ENCODE assay signal across 9 cellular contexts in the genomic region with DNA sequence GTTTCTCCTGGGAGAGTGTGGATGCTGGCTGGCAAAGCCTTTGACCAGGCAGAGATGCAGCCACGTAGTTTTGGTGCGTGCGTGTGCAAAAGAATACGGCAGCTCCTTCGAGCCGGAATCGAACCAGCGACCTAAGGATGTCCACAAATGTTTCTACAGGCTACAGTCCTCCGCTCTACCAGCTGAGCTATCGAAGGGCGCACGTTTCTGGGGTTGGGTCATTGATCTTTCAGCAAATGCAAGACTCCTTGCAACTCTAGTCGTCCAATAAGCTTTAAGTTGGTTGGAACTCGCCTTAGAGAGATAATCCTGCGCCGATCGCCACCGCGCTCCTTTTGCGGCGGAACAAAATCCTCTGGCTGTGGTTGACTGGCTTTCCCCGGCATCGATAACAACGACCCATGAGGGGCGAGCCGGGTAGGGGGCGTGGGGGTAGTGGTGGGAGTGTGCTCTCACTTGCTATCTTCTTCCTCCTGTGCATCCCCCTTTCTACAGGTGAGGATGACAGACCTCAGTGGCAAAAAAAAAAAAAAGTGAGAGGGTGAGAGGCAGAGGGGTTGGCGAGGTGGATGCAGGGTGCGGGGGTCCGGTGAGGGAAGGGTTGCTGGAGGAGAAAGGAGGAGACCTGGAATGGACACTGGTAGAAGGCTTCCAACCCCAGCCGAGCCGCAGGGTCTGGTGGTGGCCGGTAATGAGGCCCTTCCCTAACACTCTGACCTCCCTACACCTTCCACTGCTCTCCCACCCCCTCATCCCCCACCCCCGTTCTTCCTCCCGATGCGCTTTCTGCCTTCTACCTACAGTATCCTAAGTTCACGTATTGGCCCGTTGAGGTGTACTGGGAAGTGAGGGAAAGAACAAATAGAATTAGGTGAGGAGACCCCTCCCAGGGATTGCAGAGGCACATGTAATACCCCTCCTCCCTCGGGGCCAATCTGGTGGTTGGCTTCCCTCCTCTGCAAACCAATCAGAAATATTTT. TPM values are rescaled to one million over a fixed set of nuclear protein-coding genes. Genes with fewer than 3 reads are reported as not detected.
DNase-seq lines count a peak whose midpoint lies in the region; ATAC-seq, FAIRE-seq and TF ChIP-seq lines count a peak whose summit lies in the region.
"Had no signal": no experiment of that assay in that cellular context is flagged by ENCODE, and none has a peak within 500 bp of the region (broad histone marks: within the 10 kb centered on the region; RNA-seq: fewer than 3 reads in every experiment).

No MANE protein-coding gene starts in this region.

- no peak; a peak in 1 of 4 replicates for TF ChIP-seq RAD21 in H1 (IDR thresholded peaks at IDR 0.05 in 1 of 2, conservative IDR thresholded peaks at IDR 0.05 in 1 of 2; ENCODE audit: low read depth in 2 of 2, low read length in 2 of 2)

- no peaks in the 10 kb centered on the region for H3K36me3 Mint-ChIP-seq in T-helper 17 cell (ENCODE audit: low read depth)

- no peak overlapping the region for H2BK15ac ChIP-seq in H1 (ENCODE audit: low read length)

- H3K9ac ChIP-seq in H1 (replicated peaks in 1 of 4; ENCODE audit: extremely low read depth in 1 of 4, low read depth in 3 of 4, low read length in 3 of 4): peak overlapping the region in 1 of 4 experiments; percentile 10; a peak in 1 of 7 replicates
- H3K9ac ChIP-seq: BLaER1 treated with 17β-estradiol and CSF1 and Interleukin-3, amounts not matched to agents 10 nM and 100 nM had no signal

- H3K23ac ChIP-seq in H1 (ENCODE audit: insufficient read length): no peak overlapping the region

- H2BK5ac ChIP-seq in H1 (ENCODE audit: low read depth, low read length): no peak overlapping the region

- FAIRE-seq in H1 (lab: Jason Lieb, UNC): peak; percentile 74

- no peak overlapping the region for H3K27ac ChIP-seq in H1 (ENCODE audit: low read depth, low read length)
- H3K27ac ChIP-seq in SJCRH30: no peak overlapping the region
- H3K27ac ChIP-seq: BLaER1 treated with 17β-estradiol and CSF1 and Interleukin-3, amounts not matched to agents 10 nM and 100 nM had no signal

- no peak for TF ChIP-seq EP300 in H1 (IDR thresholded peaks at IDR 0.05; ENCODE audit: borderline replicate concordance in 1 of 2, low read depth in 2 of 2, low read length in 2 of 2)

- H3K4me1 ChIP-seq in H1 (replicated peaks in 1 of 4; ENCODE audit: control insufficient read depth in 3 of 4, insufficient read depth in 4 of 4, low read length in 3 of 4) (peaks cover 0 to 5% (median 1%) of the 10 kb centered on the region in 4 experiments; a peak in 2 of 7 replicates), SJCRH30 (no peaks in the 10 kb centered on the region)

- no peak overlapping the region for H2BK12ac ChIP-seq in H1 (ENCODE audit: low read depth, low read length)

- no peak overlapping the region for H2BK120ac ChIP-seq in H1 (replicated peaks; ENCODE audit: low read depth, low read length)

- no peaks in the 10 kb centered on the region for H4K20me1 ChIP-seq in H1 (replicated peaks in 1 of 2; ENCODE audit: control insufficient read depth in 1 of 2, insufficient read depth in 2 of 2, low read length in 2 of 2)
- H4K20me1 ChIP-seq: BLaER1 treated with 17β-estradiol and CSF1 and Interleukin-3, amounts not matched to agents 10 nM and 100 nM had no signal

- H3K9me3 ChIP-seq in T-helper 17 cell (ENCODE audit: control insufficient read depth, low read length, poor library complexity, severe bottlenecking): no peaks in the 10 kb centered on the region
- no peaks in the 10 kb centered on the region for H3K9me3 ChIP-seq in H1 (ENCODE audit: insufficient read depth in 2 of 2, low read depth in 1 of 2, low read length in 1 of 2)
- no peaks in the 10 kb centered on the region for H3K9me3 ChIP-seq in SJCRH30 (replicated peaks)
- H3K9me3 ChIP-seq: BLaER1 treated with 17β-estradiol and CSF1 and Interleukin-3, amounts not matched to agents 10 nM and 100 nM had no signal

- peak overlapping the region; percentile 61 for H3K4me3 Mint-ChIP-seq in T-helper 17 cell

- H3K4ac ChIP-seq in H1 (replicated peaks; ENCODE audit: insufficient read length, low read depth, low read length): no peak overlapping the region

- POLR2A ChIA-PET in H1 (lab: Charles Lee; ENCODE audit: partially characterized antibody): interaction anchor here (0.7 to 0.8 kb wide), 2 partner anchors 28 to 297 kb away, joined by 3 to 6 read pairs; no protein-coding TSS in a partner anchor

- H3K79me2 ChIP-seq in H1 (ENCODE audit: control insufficient read depth in 1 of 2, insufficient read depth in 2 of 2, low read length in 2 of 2): no peaks in the 10 kb centered on the region

- peaks cover 4% of the 10 kb centered on the region for H3K23me2 ChIP-seq in H1 (ENCODE audit: low read depth, low read length)

- H3K4me2 ChIP-seq in H1 (ENCODE audit: insufficient read depth in 1 of 2, low read depth in 2 of 2, low read length in 2 of 2): peak overlapping the region; percentile 46 to 68
- H3K4me2 ChIP-seq: BLaER1 treated with 17β-estradiol and CSF1 and Interleukin-3, amounts not matched to agents 10 nM and 100 nM had no signal

- H4K8ac ChIP-seq in H1 (ENCODE audit: extremely low read depth, insufficient read depth, low read length): no peak overlapping the region

- peak overlapping the region; percentile 77; the same call in 1 of the 2 replicates for H2AFZ ChIP-seq in H1 (ENCODE audit: low read length)

- no peak overlapping the region for H4K91ac ChIP-seq in H1 (replicated peaks; ENCODE audit: insufficient read length, low read length)

- CTCF ChIA-PET in H1 (lab: Charles Lee; ENCODE audit: partially characterized antibody): interaction anchor here (0.6 to 1.7 kb wide), 7 partner anchors 21 to 318 kb away, joined by 3 to 6 read pairs (median 4); no protein-coding TSS in a partner anchor

- H4K5ac ChIP-seq in H1 (ENCODE audit: insufficient read length, low read depth, low read length): no peak overlapping the region

- no peak overlapping the region for H2AK5ac ChIP-seq in H1 (ENCODE audit: low read depth, low read length)

- H3K14ac ChIP-seq in H1 (ENCODE audit: insufficient read length): no peak overlapping the region

- H3K56ac ChIP-seq in H1 (replicated peaks; ENCODE audit: insufficient read length, low read depth, low read length): no peak overlapping the region

- H3K36me3 ChIP-seq in H1 (ENCODE audit: control insufficient read depth in 2 of 4, insufficient read depth in 4 of 4, low read length in 3 of 4): no peaks in the 10 kb centered on the region
- no peaks in the 10 kb centered on the region for H3K36me3 ChIP-seq in SJCRH30
- H3K36me3 ChIP-seq: BLaER1 treated with 17β-estradiol and CSF1 and Interleukin-3, amounts not matched to agents 10 nM and 100 nM had no signal

- H3K18ac ChIP-seq in H1 (ENCODE audit: extremely low read depth, low read length): no peak overlapping the region

- no peak for TF ChIP-seq POLR2A in H1 (IDR thresholded peaks at IDR 0.05; ENCODE audit: control extremely low read depth in 1 of 2, low read depth in 2 of 2, low read length in 2 of 2)

- peaks cover 3 to 18% (median 12%) of the 10 kb centered on the region in 4 experiments; a peak in 6 of 7 replicates for H3K27me3 ChIP-seq in H1 (replicated peaks in 1 of 4; ENCODE audit: control insufficient read depth in 3 of 4, extremely low read depth in 1 of 4, insufficient read depth in 3 of 4, low read length in 3 of 4)
- H3K27me3 ChIP-seq in SJCRH30: 0 out of 2 replicates have a peak, but pooled peaks cover 3% of the 10 kb centered on the region

- H3K4me1 Mint-ChIP-seq in T-helper 17 cell: peaks cover 25% of the 10 kb centered on the region

- H3K4me3 ChIP-seq in H1 (ENCODE audit: extremely low read depth in 1 of 4, insufficient read depth in 2 of 4, low read depth in 3 of 4, low read length in 4 of 4): peak overlapping the region; percentile 55 to 87 (median 68)
- H3K4me3 ChIP-seq in SJCRH30: no peak overlapping the region
- H3K4me3 ChIP-seq: BLaER1 treated with 17β-estradiol and CSF1 and Interleukin-3, amounts not matched to agents 10 nM and 100 nM had no signal

- H3K27me3 Mint-ChIP-seq in T-helper 17 cell: peaks cover 70% of the 10 kb centered on the region

- peak; percentile 56 for ATAC-seq in T-helper 17 cell
- ATAC-seq in GM21786 (IDR thresholded peaks at IDR 0.05; ENCODE audit: unreplicated experiment): no peak

- DNase-seq in activated CD4-positive, alpha-beta T cell treated with anti-CD3 and anti-CD28 coated beads for 48 hours: peak; percentile 86
- no peak for DNase-seq in activated CD4-positive, alpha-beta T cell treated with anti-CD3 and anti-CD28 coated beads for 1 hour
- DNase-seq in T-helper 17 cell: no peak
- DNase-seq in H1 (ENCODE audit: low read depth in 1 of 2, low spot score in 2 of 2): peak; percentile 94 to 98
- peak; percentile 38 for DNase-seq in renal cortical epithelial cell (ENCODE audit: low read depth)
- no peak for DNase-seq in COR-L47 (lab: John Stamatoyannopoulos, UW)
- no peak for DNase-seq in SJCRH30

- no peaks in the 10 kb centered on the region for H3K79me1 ChIP-seq in H1 (ENCODE audit: low read depth, low read length)

- no peak for TF ChIP-seq CTCF in H1 (IDR thresholded peaks at IDR 0.05; ENCODE audit: control extremely low read depth in 1 of 3, insufficient read depth in 1 of 3, low read depth in 1 of 3, low read length in 3 of 3)

- H3K27ac Mint-ChIP-seq in T-helper 17 cell: no peak overlapping the region

- WGBS in H1 (ENCODE audit: extremely low coverage in 1 of 2, insufficient coverage in 1 of 2, insufficient read length in 1 of 2, insufficient replicate concordance in 2 of 2, low coverage in 1 of 2, low lambda C conversion rate in 2 of 2, missing lambda C conversion rate in 1 of 2), 2 experiments: 3% methylated on average over 33 of the region's 39 CpGs; no CpG with 5 or more reads in 1 of the 2 experiments

- no peak overlapping the region for H2BK20ac ChIP-seq in H1 (ENCODE audit: low read length)

RNA-seq across cellular contexts. Expression of gene OR6S1, which starts 11.8 kb away (rescaled TPM):
- not detected for total RNA-seq in T-helper 17 cell
- total RNA-seq in H1 (2021; fragmentation: NEBNext Ultra II Directional; extraction: Animal tissue kit (Norgen Biotek cat#: 25700)): not detected in 2 replicates
- not detected in 2 replicates for polyA plus RNA-seq in H1 (2011; rRNA removed)
- not detected for polyA plus RNA-seq in H1 (2011; cell fraction: cytosol; rRNA removed)
- polyA plus RNA-seq in H1 (2011; cell fraction: nucleus; rRNA removed): not detected
- polyA plus RNA-seq in H1 (2012, experiment 1 of 2): not detected in 4 replicates
- not detected for polyA plus RNA-seq in H1 (2012, experiment 2 of 2)
- not detected for polyA plus RNA-seq in H1 (2013, experiment 1 of 2)
- polyA plus RNA-seq in H1 (2013, experiment 2 of 2): not detected
- 0.17 TPM in 1 of 2 replicates, not detected in the other for polyA minus RNA-seq in H1 (2011; rRNA and poly(A)+ RNA removed)
- not detected for polyA minus RNA-seq in H1 (2011; cell fraction: cytosol; rRNA and poly(A)+ RNA removed)
- not detected for polyA minus RNA-seq in H1 (2011; cell fraction: nucleus; rRNA and poly(A)+ RNA removed)
- not detected in 2 replicates for total RNA-seq in renal cortical epithelial cell
- not detected in 2 replicates for total RNA-seq in SJCRH30 (2014; rRNA removed; shearing (Covaris generic))

RNA-seq across cellular contexts. Expression of gene RNASE4, which starts 31.1 kb away (rescaled TPM):
- total RNA-seq in T-helper 17 cell: under 1 TPM in 1 of 2 donors, not detected in 1; 0.63 TPM
- total RNA-seq in H1 (2021; fragmentation: NEBNext Ultra II Directional; extraction: Animal tissue kit (Norgen Biotek cat#: 25700)): 0.38 and 0.61 TPM in 2 replicates
- polyA plus RNA-seq in H1 (2011; rRNA removed): 3.5 and 3.7 TPM in 2 replicates
- 3.5 TPM for polyA plus RNA-seq in H1 (2011; cell fraction: cytosol; rRNA removed)
- 3.5 TPM for polyA plus RNA-seq in H1 (2011; cell fraction: nucleus; rRNA removed)
- 2.1 to 3.1 TPM (median 2.3 TPM) in 4 replicates for polyA plus RNA-seq in H1 (2012, experiment 1 of 2)
- 0.46 TPM for polyA plus RNA-seq in H1 (2012, experiment 2 of 2)
- polyA plus RNA-seq in H1 (2013, experiment 1 of 2): 2.4 TPM
- polyA plus RNA-seq in H1 (2013, experiment 2 of 2): 2.6 TPM
- 5.9 and 7.7 TPM in 2 replicates for polyA minus RNA-seq in H1 (2011; rRNA and poly(A)+ RNA removed)
- polyA minus RNA-seq in H1 (2011; cell fraction: cytosol; rRNA and poly(A)+ RNA removed): 3.3 TPM
- 1.00 TPM for polyA minus RNA-seq in H1 (2011; cell fraction: nucleus; rRNA and poly(A)+ RNA removed)
- total RNA-seq in renal cortical epithelial cell: 2.1 and 15.3 TPM in 2 replicates
- total RNA-seq in SJCRH30 (2014; rRNA removed; shearing (Covaris generic)): 0.69 and 0.71 TPM in 2 replicates

RNA-seq across cellular contexts. Expression of gene ANG, which starts 35.3 kb away (rescaled TPM):
- under 1 TPM in 1 of 2 donors, not detected in 1; 0.40 TPM for total RNA-seq in T-helper 17 cell
- total RNA-seq in H1 (2021; fragmentation: NEBNext Ultra II Directional; extraction: Animal tissue kit (Norgen Biotek cat#: 25700)): 2.2 and 4.3 TPM in 2 replicates
- 4.4 and 4.6 TPM in 2 replicates for polyA plus RNA-seq in H1 (2011; rRNA removed)
- polyA plus RNA-seq in H1 (2011; cell fraction: cytosol; rRNA removed): 4.7 TPM
- 3.4 TPM for polyA plus RNA-seq in H1 (2011; cell fraction: nucleus; rRNA removed)
- 4.9 to 6.1 TPM (median 5.8 TPM) in 4 replicates for polyA plus RNA-seq in H1 (2012, experiment 1 of 2)
- polyA plus RNA-seq in H1 (2012, experiment 2 of 2): 13.5 TPM
- polyA plus RNA-seq in H1 (2013, experiment 1 of 2): 7.0 TPM
- 8.2 TPM for polyA plus RNA-seq in H1 (2013, experiment 2 of 2)
- polyA minus RNA-seq in H1 (2011; rRNA and poly(A)+ RNA removed): 5.2 and 5.8 TPM in 2 replicates
- polyA minus RNA-seq in H1 (2011; cell fraction: cytosol; rRNA and poly(A)+ RNA removed): 2.6 TPM
- polyA minus RNA-seq in H1 (2011; cell fraction: nucleus; rRNA and poly(A)+ RNA removed): 1.3 TPM
- 2.3 and 4.5 TPM in 2 replicates for total RNA-seq in renal cortical epithelial cell
- total RNA-seq in SJCRH30 (2014; rRNA removed; shearing (Covaris generic)): 0.49 and 0.79 TPM in 2 replicates

Comparison
In these comparisons a context has a peak if more than half of its experiments do, and no peak if none do; other contexts are left out.
1. DNase-seq: peak in activated CD4-positive, alpha-beta T cell treated with anti-CD3 and anti-CD28 coated beads for 48 hours (single experiment), H1 (2 of 2) and renal cortical epithelial cell (single experiment); none in activated CD4-positive, alpha-beta T cell treated with anti-CD3 and anti-CD28 coated beads for 1 hour (single experiment), T-helper 17 cell (0 of 3), COR-L47 (single experiment) and SJCRH30 (0 of 2).